In the genomic region with DNA sequence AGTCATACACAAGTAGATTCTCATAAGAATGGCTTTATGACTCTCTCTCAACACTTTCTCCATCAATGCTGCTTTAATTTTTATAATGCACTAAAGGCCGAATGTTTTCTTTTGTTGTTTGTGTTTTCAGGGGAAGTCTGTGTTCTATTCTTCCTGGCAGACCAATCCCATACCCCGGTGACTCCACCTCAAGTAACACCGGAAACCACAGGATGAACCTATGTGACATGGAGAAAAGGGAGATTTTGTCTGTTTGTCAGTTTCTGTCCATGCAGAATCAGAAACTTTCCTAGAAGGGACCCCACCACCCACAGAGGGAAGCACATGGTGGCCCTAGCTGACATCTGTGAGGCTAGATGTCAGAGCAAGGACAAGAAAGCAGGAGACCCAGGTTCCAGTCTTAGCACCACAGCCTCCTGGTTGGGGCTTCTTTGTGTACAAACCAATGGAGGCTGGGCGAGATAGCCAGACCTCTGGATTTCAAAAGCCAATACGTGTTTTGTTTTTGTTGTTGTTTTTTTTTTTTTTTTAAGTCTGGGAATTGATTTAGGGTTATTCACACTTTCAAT, we compare ENCODE assay signal across 15 cellular contexts.
A peak's percentile ranks its signal among the peaks of the same experiment; 100 is the strongest.
DNase-seq lines count a peak whose midpoint lies in the region; ATAC-seq and TF ChIP-seq lines count a peak whose summit lies in the region.
"Had no signal": no experiment of that assay in that cellular context is flagged by ENCODE, and none has a peak within 500 bp of the region (broad histone marks: within the 10 kb centered on the region; RNA-seq: fewer than 3 reads in every experiment).

No MANE protein-coding gene starts in this region.

- H3K4me2 ChIP-seq in mammary epithelial cell (ENCODE audit: insufficient read depth, low read depth, low read length) = no peak overlapping the region
- H3K4me2 ChIP-seq: BLaER1 had no signal

- WGBS in mammary epithelial cell (ENCODE audit: low coverage, missing lambda C conversion rate) = 94% methylated on average over 5 of the region's 5 CpGs

- ATAC-seq in sciatic nerve = peak; percentile 81

- in situ Hi-C loops in mammary epithelial cell (cut with MboI; ENCODE audit: low sequenced_read_pairs in 2 of 2) = loop anchor here in 1 of 2 donors (25.0 kb wide), 1 partner anchor 265 kb away; no protein-coding TSS in a partner anchor

- H3K4me1 ChIP-seq in mammary epithelial cell (ENCODE audit: insufficient read depth, low read length) = peaks cover 16% of the 10 kb centered on the region
- H3K4me1 ChIP-seq: BLaER1, HAP-1 had no signal

- no peak overlapping the region for H3K4me3 Mint-ChIP-seq in MCF 10A (ENCODE audit: unreplicated experiment)
- H3K4me3 Mint-ChIP-seq: CD14-positive monocyte; CD4-positive, alpha-beta memory T cell had no signal

- dilution Hi-C loops in mammary epithelial cell (cut with HindIII; ENCODE audit: low sequenced_read_pairs) = no loop called here

- H3K36me3 Mint-ChIP-seq in MCF 10A (ENCODE audit: insufficient read depth, unreplicated experiment) = peaks cover 53% of the 10 kb centered on the region
- H3K36me3 Mint-ChIP-seq: CD14-positive monocyte; CD4-positive, alpha-beta memory T cell had no signal

- H3K27me3 ChIP-seq in mammary epithelial cell (ENCODE audit: insufficient read depth, low read length) = no peaks in the 10 kb centered on the region
- H3K27me3 ChIP-seq: BLaER1 had no signal

- no peaks in the 10 kb centered on the region for H4K20me1 ChIP-seq in mammary epithelial cell (ENCODE audit: insufficient read depth, low read length)
- H4K20me1 ChIP-seq: BLaER1 had no signal

- H3K27me3 Mint-ChIP-seq in MCF 10A (ENCODE audit: insufficient read depth, unreplicated experiment) = no peaks in the 10 kb centered on the region

- no peak overlapping the region for H3K4me3 ChIP-seq in mammary epithelial cell (replicated peaks in 1 of 3; ENCODE audit: insufficient read depth in 1 of 3, low read depth in 2 of 3, low read length in 3 of 3)
- H3K4me3 ChIP-seq: BLaER1, HAP-1 had no signal

- peaks cover 52% of the 10 kb centered on the region for H3K4me1 Mint-ChIP-seq in MCF 10A (ENCODE audit: insufficient read depth, unreplicated experiment)
- H3K4me1 Mint-ChIP-seq: CD14-positive monocyte had no signal

- no peak overlapping the region for H3K27ac ChIP-seq in mammary epithelial cell (ENCODE audit: insufficient read depth, low read depth, low read length)
- H3K27ac ChIP-seq: BLaER1 had no signal

- no peak overlapping the region for H3K9ac ChIP-seq in mammary epithelial cell (ENCODE audit: insufficient read depth, low read length)
- H3K9ac ChIP-seq: BLaER1 had no signal

- intact Hi-C loops in MCF 10A (cut with micrococcal nuclease) (no loop called here), mammary epithelial cell (cut with micrococcal nuclease) (no loop called here), sciatic nerve (cut with DNase I) (no loop called here)

- POLR2A ChIA-PET in MCF 10A (lab: Yijun Ruan, JAX) = interaction anchor here (0.7 to 1.2 kb wide), 3 partner anchors 9 to 336 kb away, joined by 3 to 4 read pairs (median 4); no protein-coding TSS in a partner anchor

- H3K36me3 ChIP-seq in mammary epithelial cell (ENCODE audit: insufficient read depth, low read length) = no peaks in the 10 kb centered on the region
- H3K36me3 ChIP-seq: BLaER1, HAP-1 had no signal

- CTCF ChIA-PET in MCF 10A (lab: Yijun Ruan, JAX) = interaction anchor here (0.6 to 0.8 kb wide), 3 partner anchors 51 to 227 kb away, joined by 3 to 4 read pairs (median 3); no protein-coding TSS in a partner anchor
- CTCF ChIA-PET in mammary epithelial cell (lab: Charles Lee; ENCODE audit: low non-redundant PET) = no interaction called here

- peak overlapping the region; percentile 92 for H3K27ac Mint-ChIP-seq in MCF 10A (ENCODE audit: low read depth, unreplicated experiment)
- H3K27ac Mint-ChIP-seq: CD14-positive monocyte had no signal

- H3K9me3 ChIP-seq in mammary epithelial cell (replicated peaks; ENCODE audit: insufficient read depth, low read length) = no peaks in the 10 kb centered on the region
- H3K9me3 ChIP-seq: HAP-1 had no signal

- peaks cover 78% of the 10 kb centered on the region for H3K79me2 ChIP-seq in mammary epithelial cell (ENCODE audit: insufficient read depth, low read length)

- H2AFZ ChIP-seq in mammary epithelial cell (ENCODE audit: low read depth, low read length) = no peak overlapping the region

- TF ChIP-seq CTCF in MCF 10A (IDR thresholded peaks at IDR 0.05; ENCODE audit: unreplicated experiment) (no peak), mammary epithelial cell (conservative IDR thresholded peaks at IDR 0.05 in 1 of 2, IDR thresholded peaks at IDR 0.05 in 1 of 2; ENCODE audit: extremely low read depth in 1 of 2, insufficient read depth in 1 of 2, low read depth in 1 of 2, low read length in 2 of 2) (no peak)

- H3K9me3 Mint-ChIP-seq in MCF 10A (ENCODE audit: unreplicated experiment) = no peaks in the 10 kb centered on the region
- H3K9me3 Mint-ChIP-seq: CD4-positive, alpha-beta memory T cell had no signal

- DNase-seq in MCF 10A (ENCODE audit: unreplicated experiment) (no peak), mammary epithelial cell (no peak), lung microvascular endothelial cell (ENCODE audit: low read depth in 2 of 2) (peak; percentile 15 to 24), sciatic nerve (ENCODE audit: low spot score) (no peak), midbrain (lab: John Stamatoyannopoulos, UW) (no peak), T-helper 9 cell (no peak), T-helper 1 cell (no peak)
- DNase-seq: 8988T; CD4-positive, alpha-beta memory T cell; DMS153; DMS79; GF-D8 had no signal

- BruUV-seq in MCF 10A (replicated peaks; lab: Mats Ljungman, UMichigan) = no TSS peak
- no TSS peak for BruUV-seq in mammary epithelial cell (replicated peaks; lab: Mats Ljungman, UMichigan)

Comparison
In these comparisons a context has a peak if more than half of its experiments do, and no peak if none do; other contexts are left out.
1. DNase-seq: peak in lung microvascular endothelial cell (2 of 2); none in MCF 10A (single experiment), mammary epithelial cell (single experiment), sciatic nerve (single experiment), midbrain (single experiment), T-helper 9 cell (single experiment) and T-helper 1 cell (0 of 5).